20 cellular contexts compared by ENCODE assay signal in genomic region chr3:75042941-75043340, GRCh38.
DNase-seq lines count a peak whose midpoint lies in the region; ATAC-seq, FAIRE-seq and TF ChIP-seq lines count a peak whose summit lies in the region.
"Had no signal": no experiment of that assay in that cellular context is flagged by ENCODE, and none has a peak within 500 bp of the region (broad histone marks: within the 10 kb centered on the region; RNA-seq: fewer than 3 reads in every experiment).

No MANE protein-coding gene starts in this region.

- H4K8ac ChIP-seq in H9 (replicated peaks; ENCODE audit: insufficient read length, low read depth, low read length) = no peak overlapping the region

- intact Hi-C loops in GM12878 (cut with micrococcal nuclease; ENCODE audit: unreplicated experiment) = no loop called here
- intact Hi-C loops in head of caudate nucleus (cut with DNase I) = no loop called here

- no peak overlapping the region for H3K9ac ChIP-seq in H9 (ENCODE audit: extremely low read depth, insufficient read length, low read length)
- H3K9ac ChIP-seq in GM12878 (ENCODE audit: control insufficient read depth, insufficient read depth, low read length) = no peak overlapping the region

- H2AFZ ChIP-seq in H9 (ENCODE audit: low read length) (no peak overlapping the region), GM12878 (ENCODE audit: control insufficient read depth, low read depth, low read length) (no peak overlapping the region)

- no peak overlapping the region for H2BK12ac ChIP-seq in H9 (ENCODE audit: insufficient read length, low read depth, low read length)

- no peak overlapping the region for H2AK5ac ChIP-seq in H9 (ENCODE audit: insufficient read length, low read length)

- H3K4me2 ChIP-seq in H9 (ENCODE audit: insufficient read depth, insufficient read length, low read length) (no peak overlapping the region), GM12878 (ENCODE audit: control insufficient read depth, insufficient read depth) (no peak overlapping the region)

- POLR2A ChIA-PET in GM12878 (lab: Charles Lee) = no interaction called here

- CTCF ChIA-PET in GM12878 (lab: Yijun Ruan, JAX) = interaction anchor here (0.6 to 0.7 kb wide), 2 partner anchors 95 to 1535 kb away, joined by 3 read pairs; no protein-coding TSS in a partner anchor

- TF ChIP-seq POLR2A in GM12878 (IDR thresholded peaks at IDR 0.05; ENCODE audit: low read depth, low read length) = no peak

- TF ChIP-seq EP300 in GM12878 (IDR thresholded peaks at IDR 0.05; ENCODE audit: borderline replicate concordance in 1 of 2, control insufficient read depth in 1 of 2, low read depth in 2 of 2, low read length in 2 of 2) = no peak

- H4K91ac ChIP-seq in H9 (ENCODE audit: insufficient read length, low read depth, low read length) = no peak overlapping the region

- H3K79me1 ChIP-seq in H9 (ENCODE audit: insufficient read depth, low read depth, low read length, poor library complexity, severe bottlenecking) = no peaks in the 10 kb centered on the region

- no peak overlapping the region for H3K4me3 Mint-ChIP-seq in H9
- H3K4me3 Mint-ChIP-seq: CD4-positive, CD25-positive, alpha-beta regulatory T cell had no signal

- no peak overlapping the region for H4K5ac ChIP-seq in H9 (ENCODE audit: insufficient read length, low read depth, low read length)

- H3K56ac ChIP-seq in H9 (ENCODE audit: insufficient read length, low read depth, low read length) = no peak overlapping the region

- TF ChIP-seq RAD21 in GM12878 (IDR thresholded peaks at IDR 0.05; ENCODE audit: insufficient read depth, low read depth, low read length) = no peak

- H3K23ac ChIP-seq in H9 (ENCODE audit: insufficient read length, low read depth, low read length) = no peak overlapping the region

- no peak overlapping the region for H3K27ac ChIP-seq in H9 (ENCODE audit: insufficient read length, low read depth, low read length)
- no peak overlapping the region for H3K27ac ChIP-seq in GM12878 (ENCODE audit: control insufficient read depth, insufficient read depth)
- H3K27ac ChIP-seq: SJSA1 had no signal

- in situ Hi-C loops in GM12878 (cut with MboI) (no loop called here), KBM-7 (cut with MboI; ENCODE audit: low pct_unique_long_range_greater_than_20kb, low sequenced_read_pairs) (no loop called here)

- H3K36me3 Mint-ChIP-seq in H9 (ENCODE audit: insufficient read depth in 1 of 3, low read depth in 3 of 3) = peaks cover 0 to 15% (median under 1%) of the 10 kb centered on the region in 3 experiments; a peak in 3 of 7 replicates
- H3K36me3 Mint-ChIP-seq: CD4-positive, CD25-positive, alpha-beta regulatory T cell had no signal

- H3K4me1 ChIP-seq in H9 (ENCODE audit: insufficient read depth, low read length) (no peaks in the 10 kb centered on the region), GM12878 (ENCODE audit: control insufficient read depth, insufficient read depth, low read length) (no peaks in the 10 kb centered on the region)
- H3K4me1 ChIP-seq: Caco-2, SJSA1 had no signal

- H2BK20ac ChIP-seq in H9 (ENCODE audit: low read depth, low read length, poor library complexity, severe bottlenecking) = no peak overlapping the region

- H4K20me1 ChIP-seq in H9 (ENCODE audit: control insufficient read depth, insufficient read depth, insufficient read length) (no peaks in the 10 kb centered on the region), GM12878 (ENCODE audit: control insufficient read depth, insufficient read depth) (no peaks in the 10 kb centered on the region)

- no peak overlapping the region for H3K27ac Mint-ChIP-seq in H9
- H3K27ac Mint-ChIP-seq: CD4-positive, CD25-positive, alpha-beta regulatory T cell had no signal

- no peak overlapping the region for H3T11ph ChIP-seq in H9 (ENCODE audit: low read length)

- H3K27me3 ChIP-seq in H9 (ENCODE audit: insufficient read depth, low read length) (no peaks in the 10 kb centered on the region), GM12878 (replicated peaks in 1 of 2; ENCODE audit: control insufficient read depth in 2 of 2, insufficient read depth in 2 of 2, low read length in 1 of 2) (no peaks in the 10 kb centered on the region)
- H3K27me3 ChIP-seq: SJSA1 had no signal

- peak; percentile 56 for TF ChIP-seq CTCF in H9 (conservative IDR thresholded peaks at IDR 0.05)
- no peak for TF ChIP-seq CTCF in GM12878 (IDR thresholded peaks at IDR 0.05 in 2 of 3, conservative IDR thresholded peaks at IDR 0.05 in 1 of 3; ENCODE audit: control insufficient read depth in 2 of 3, extremely low read depth in 1 of 3, insufficient read depth in 1 of 3, low read depth in 3 of 3, low read length in 3 of 3)

- SMC1A ChIA-PET in GM12878 (lab: Charles Lee; ENCODE audit: uncharacterized antibody, unreplicated experiment) = no interaction called here

- H3K23me2 ChIP-seq in H9 (ENCODE audit: insufficient read length, low read depth, low read length, poor library complexity, severe bottlenecking) = no peaks in the 10 kb centered on the region

- no peak for FAIRE-seq in GM12878 (lab: Jason Lieb, UNC)
- FAIRE-seq: GM19239 had no signal

- H2BK120ac ChIP-seq in H9 (ENCODE audit: low read depth, low read length, poor library complexity, severe bottlenecking) = no peak overlapping the region

- no peak overlapping the region for H3K18ac ChIP-seq in H9 (ENCODE audit: insufficient read length, low read depth, low read length)

- RAD21 ChIA-PET in GM12878 (lab: Charles Lee; ENCODE audit: unreplicated experiment) = no interaction called here

- peak; percentile 28; the same call in 2 of the 3 replicates for ATAC-seq in GM12878

- H3K4me3 ChIP-seq in GM12878 = no peak overlapping the region
- H3K4me3 ChIP-seq: SJSA1 had no signal

- H3K4ac ChIP-seq in H9 (ENCODE audit: low read depth, low read length) = no peak overlapping the region

- H3K4me1 Mint-ChIP-seq in H9 = peaks cover 5 to 9% of the 10 kb centered on the region in 2 experiments
- H3K4me1 Mint-ChIP-seq: CD4-positive, CD25-positive, alpha-beta regulatory T cell had no signal

- H2BK15ac ChIP-seq in H9 (ENCODE audit: low read depth, low read length) = no peak overlapping the region

- BruUV-seq in GM12878 (replicated peaks; lab: Mats Ljungman, UMichigan) = no TSS peak

- peaks cover under 1% of the 10 kb centered on the region for H3K9me3 ChIP-seq in H9 (ENCODE audit: control insufficient read depth, low read depth, low read length)
- H3K9me3 ChIP-seq in GM12878 (replicated peaks; ENCODE audit: control insufficient read depth, insufficient read depth, low read length) = no peaks in the 10 kb centered on the region; the same call in 2 of the 3 replicates
- H3K9me3 ChIP-seq: Caco-2, SJSA1 had no signal

- peaks cover under 1% of the 10 kb centered on the region for H3K27me3 Mint-ChIP-seq in H9 (ENCODE audit: low read depth)
- H3K27me3 Mint-ChIP-seq: CD4-positive, CD25-positive, alpha-beta regulatory T cell had no signal

- no peak overlapping the region for H3K14ac ChIP-seq in H9 (ENCODE audit: insufficient read depth, low read length)

- no peak overlapping the region for H2BK5ac ChIP-seq in H9 (ENCODE audit: insufficient read length, low read length)

- H3K9me3 Mint-ChIP-seq in H9 = peaks cover 3 to 12% of the 10 kb centered on the region in 2 experiments; a peak in 3 of 5 replicates

- no peaks in the 10 kb centered on the region for H3K79me2 ChIP-seq in H9 (ENCODE audit: insufficient read depth, low read length)
- no peaks in the 10 kb centered on the region for H3K79me2 ChIP-seq in GM12878 (ENCODE audit: control insufficient read depth, insufficient read depth, low read length)

- WGBS in H9 (ENCODE audit: extremely low coverage, insufficient read length, low lambda C conversion rate) = no CpG with 5 or more reads among the region's 2 CpGs
- 73% methylated on average over 2 of the region's 2 CpGs for WGBS in GM12878 (ENCODE audit: insufficient coverage, insufficient replicate concordance, low lambda C conversion rate, missing lambda C conversion rate)

- H3K36me3 ChIP-seq in GM12878 (ENCODE audit: control insufficient read depth in 2 of 2, insufficient read depth in 2 of 2, low read length in 1 of 2) = no peaks in the 10 kb centered on the region
- H3K36me3 ChIP-seq: SJSA1 had no signal

- DNase-seq in H9 (peak; percentile 45), MV-4-11 (lab: John Stamatoyannopoulos, UW) (peak; percentile 67), GM12878 (ENCODE audit: low read depth, low spot score) (no peak), iPS-NIHi7 (ENCODE audit: extremely low spot score) (peak; percentile 25), NCI-H187 treated with DMSO at 0.1 percent for 48 hours (lab: John Stamatoyannopoulos, UW) (no peak), KBM-7 (no peak), head of caudate nucleus (no peak), GOT3 (lab: John Stamatoyannopoulos, UW) (no peak)
- DNase-seq: Caco-2; CD4-positive, CD25-positive, alpha-beta regulatory T cell; IMR-90; Kasumi-1; NCI-H1048; NCI-H146; NCI-H2081 treated with DMSO at 0.1 percent for 48 hours; NCI-H226; NCI-H526; T-helper 2 cell had no signal

TF ChIP-seq in GM12878, 131 proteins besides CTCF, POLR2A, EP300 and RAD21 (continues in another document):
- TF ChIP-seq RBBP5 (conservative IDR thresholded peaks at IDR 0.05) = no peak
- no peak for TF ChIP-seq ZBTB11 (CRISPR knock-in tag; IDR thresholded peaks at IDR 0.05)

Comparison
In these comparisons a context has a peak if more than half of its experiments do, and no peak if none do; other contexts are left out.
1. DNase-seq: peak in H9 (single experiment), MV-4-11 (single experiment) and iPS-NIHi7 (single experiment); none in GM12878 (single experiment), NCI-H187 treated with DMSO at 0.1 percent for 48 hours (single experiment), KBM-7 (single experiment), head of caudate nucleus (0 of 42) and GOT3 (single experiment).